20 cellular contexts compared by ENCODE assay signal in genomic region chr6:93474733-93475179, GRCh38. TPM values are rescaled to one million over a fixed set of nuclear protein-coding genes. Genes with fewer than 3 reads are reported as not detected.
DNase-seq lines count a peak whose midpoint lies in the region; ATAC-seq, FAIRE-seq and TF ChIP-seq lines count a peak whose summit lies in the region.
"Had no signal": no experiment of that assay in that cellular context is flagged by ENCODE, and none has a peak within 500 bp of the region (broad histone marks: within the 10 kb centered on the region; RNA-seq: fewer than 3 reads in every experiment).

No MANE protein-coding gene starts in this region.

- no peaks in the 10 kb centered on the region for H3K27me3 ChIP-seq in colonic mucosa
- H3K27me3 ChIP-seq in hepatocyte = no peaks in the 10 kb centered on the region
- H3K27me3 ChIP-seq in muscle layer of duodenum (ENCODE audit: low read depth, low read length) = no peaks in the 10 kb centered on the region
- H3K27me3 ChIP-seq in small intestine (ENCODE audit: control insufficient read depth in 2 of 2, insufficient read depth in 2 of 2, low read length in 2 of 2) = no peaks in the 10 kb centered on the region
- H3K27me3 ChIP-seq: BLaER1 treated with 17β-estradiol and CSF1 and Interleukin-3, amounts not matched to agents 10 nM and 100 nM had no signal

- H3K4me3 ChIP-seq in colonic mucosa = no peak overlapping the region
- no peak overlapping the region for H3K4me3 ChIP-seq in hepatocyte
- H3K4me3 ChIP-seq in muscle layer of duodenum (ENCODE audit: low read depth in 1 of 2, low read length in 2 of 2) = no peak overlapping the region
- no peak overlapping the region for H3K4me3 ChIP-seq in small intestine (ENCODE audit: low read depth in 1 of 2, low read length in 2 of 2)
- H3K4me3 ChIP-seq: BLaER1 treated with 17β-estradiol and CSF1 and Interleukin-3, amounts not matched to agents 10 nM and 100 nM had no signal

- intact Hi-C loops in colonic mucosa (cut with DNase I) = no loop called here

- CTCF ChIA-PET in WTC11 (lab: Charles Lee) = interaction anchor here (1.6 kb wide), 1 partner anchor 51 kb away, joined by 5 read pairs; no protein-coding TSS in a partner anchor

- H3K9me3 Mint-ChIP-seq in HFFc6 = peaks cover 40% of the 10 kb centered on the region
- H3K9me3 Mint-ChIP-seq in WTC11 = no peaks in the 10 kb centered on the region
- H3K9me3 Mint-ChIP-seq: H9 had no signal

- H3K4me3 Mint-ChIP-seq in HFFc6 (no peak overlapping the region), WTC11 (no peak overlapping the region)
- H3K4me3 Mint-ChIP-seq: CD4-positive, CD25-positive, alpha-beta regulatory T cell; H9 had no signal

- H3K27ac ChIP-seq in colonic mucosa (no peak overlapping the region), hepatocyte (no peak overlapping the region), muscle layer of duodenum (ENCODE audit: low read length) (peak overlapping the region; percentile 0), small intestine (ENCODE audit: low read depth in 1 of 2, low read length in 1 of 2) (no peak overlapping the region)
- H3K27ac ChIP-seq: BLaER1 treated with 17β-estradiol and CSF1 and Interleukin-3, amounts not matched to agents 10 nM and 100 nM; HL-60 had no signal

- H3K4me1 Mint-ChIP-seq in HFFc6 (ENCODE audit: low read depth) = no peaks in the 10 kb centered on the region
- H3K4me1 Mint-ChIP-seq in WTC11 = no peaks in the 10 kb centered on the region
- H3K4me1 Mint-ChIP-seq: CD4-positive, CD25-positive, alpha-beta regulatory T cell; H9 had no signal

- H3K9me2 ChIP-seq in hepatocyte (replicated peaks; ENCODE audit: insufficient read depth) = no peaks in the 10 kb centered on the region

- DNase-seq in colonic mucosa (peak; percentile 22), hepatocyte (ENCODE audit: low spot score) (peak; percentile 35), small intestine (peak; percentile 55), HFFc6 (no peak), WTC11 (ENCODE audit: low spot score) (no peak)
- DNase-seq: ACHN; CD4-positive, CD25-positive, alpha-beta regulatory T cell; DMS 273 treated with DMSO at 0.1 percent for 48 hours; DMS79 treated with DMSO at 0.1 percent for 48 hours; EL; GOT3; H9 had no signal

- no peak overlapping the region for H3K9ac ChIP-seq in colonic mucosa (ENCODE audit: low read depth in 2 of 2, low read length in 2 of 2)
- H3K9ac ChIP-seq: BLaER1 treated with 17β-estradiol and CSF1 and Interleukin-3, amounts not matched to agents 10 nM and 100 nM had no signal

- no peaks in the 10 kb centered on the region for H3K9me3 ChIP-seq in colonic mucosa
- no peaks in the 10 kb centered on the region for H3K9me3 ChIP-seq in hepatocyte (ENCODE audit: low read depth)
- no peaks in the 10 kb centered on the region for H3K9me3 ChIP-seq in muscle layer of duodenum (ENCODE audit: control insufficient read depth in 1 of 2, low read length in 2 of 2)
- no peaks in the 10 kb centered on the region for H3K9me3 ChIP-seq in small intestine (ENCODE audit: control insufficient read depth, low read depth)
- H3K9me3 ChIP-seq: BLaER1 treated with 17β-estradiol and CSF1 and Interleukin-3, amounts not matched to agents 10 nM and 100 nM had no signal

- POLR2A ChIA-PET in WTC11 (lab: Charles Lee) = interaction anchor here (1.0 kb wide), 1 partner anchor 55 kb away, joined by 5 read pairs; the partner anchor contains the start of gene EPHA7

- ATAC-seq in GM19395 (IDR thresholded peaks at IDR 0.05; ENCODE audit: unreplicated experiment) (no peak), WTC11 (no peak), HG02763 (IDR thresholded peaks at IDR 0.05; ENCODE audit: unreplicated experiment) (no peak)

- H2AFZ ChIP-seq in hepatocyte = no peak overlapping the region

- H3K27ac Mint-ChIP-seq in HFFc6 (no peak overlapping the region), WTC11 (no peak overlapping the region)
- H3K27ac Mint-ChIP-seq: CD4-positive, CD25-positive, alpha-beta regulatory T cell; H9 had no signal

- 72% methylated on average over 5 of the region's 5 CpGs for WGBS in hepatocyte (ENCODE audit: low lambda C conversion rate, missing lambda C conversion rate)
- 27 to 63% (median 47%) methylated on average over 5 of the region's 5 CpGs for WGBS in small intestine, 3 donors

- no peaks in the 10 kb centered on the region for H3K79me2 ChIP-seq in hepatocyte

- no peak overlapping the region for H3K4me2 ChIP-seq in hepatocyte
- H3K4me2 ChIP-seq: BLaER1 treated with 17β-estradiol and CSF1 and Interleukin-3, amounts not matched to agents 10 nM and 100 nM had no signal

- H3K36me3 Mint-ChIP-seq in HFFc6 (ENCODE audit: low read depth) = peaks cover 5% of the 10 kb centered on the region; the same call in 1 of the 2 replicates
- H3K36me3 Mint-ChIP-seq in WTC11 = no peaks in the 10 kb centered on the region
- H3K36me3 Mint-ChIP-seq: CD4-positive, CD25-positive, alpha-beta regulatory T cell had no signal

- no peaks in the 10 kb centered on the region for H4K20me1 ChIP-seq in hepatocyte (ENCODE audit: insufficient read depth, poor library complexity, severe bottlenecking)
- H4K20me1 ChIP-seq: BLaER1 treated with 17β-estradiol and CSF1 and Interleukin-3, amounts not matched to agents 10 nM and 100 nM had no signal

- TF ChIP-seq CTCF in colonic mucosa (IDR thresholded peaks at IDR 0.05) (no peak), hepatocyte (IDR thresholded peaks at IDR 0.05; ENCODE audit: poor library complexity) (no peak), HFFc6 (IDR thresholded peaks at IDR 0.05) (no peak), WTC11 (IDR thresholded peaks at IDR 0.05) (no peak)

- no peaks in the 10 kb centered on the region for H3K27me3 Mint-ChIP-seq in HFFc6 (ENCODE audit: insufficient read depth)
- H3K27me3 Mint-ChIP-seq in WTC11 (ENCODE audit: low read depth) = no peaks in the 10 kb centered on the region
- H3K27me3 Mint-ChIP-seq: CD4-positive, CD25-positive, alpha-beta regulatory T cell had no signal

- H3K36me3 ChIP-seq in colonic mucosa (no peaks in the 10 kb centered on the region), hepatocyte (replicated peaks; ENCODE audit: insufficient read depth, low read depth) (no peaks in the 10 kb centered on the region), muscle layer of duodenum (ENCODE audit: control insufficient read depth in 1 of 2, insufficient read depth in 2 of 2, low read length in 2 of 2) (no peaks in the 10 kb centered on the region), small intestine (ENCODE audit: control insufficient read depth in 2 of 2, insufficient read depth in 2 of 2, low read length in 2 of 2) (no peaks in the 10 kb centered on the region)
- H3K36me3 ChIP-seq: BLaER1 treated with 17β-estradiol and CSF1 and Interleukin-3, amounts not matched to agents 10 nM and 100 nM had no signal

- no peak for FAIRE-seq in small intestine (lab: Jason Lieb, UNC)
- FAIRE-seq: G401.6, GM12892 had no signal

- H3K4me1 ChIP-seq in colonic mucosa = no peaks in the 10 kb centered on the region
- H3K4me1 ChIP-seq in hepatocyte (ENCODE audit: insufficient read depth) = no peaks in the 10 kb centered on the region
- H3K4me1 ChIP-seq in muscle layer of duodenum (ENCODE audit: control insufficient read depth in 1 of 2, insufficient read depth in 2 of 2, low read length in 2 of 2) = no peaks in the 10 kb centered on the region
- H3K4me1 ChIP-seq in small intestine (ENCODE audit: control insufficient read depth in 2 of 2, insufficient read depth in 1 of 2, low read depth in 1 of 2, low read length in 1 of 2) = no peaks in the 10 kb centered on the region
- H3K4me1 ChIP-seq: BLaER1 treated with 17β-estradiol and CSF1 and Interleukin-3, amounts not matched to agents 10 nM and 100 nM had no signal

TF ChIP-seq in WTC11, 78 proteins besides CTCF, POLR2A, EP300 and RAD21:
- TF ChIP-seq TEAD1 (CRISPR knock-in tag; IDR thresholded peaks at IDR 0.05) (no peak), ZBTB21 (CRISPR knock-in tag; IDR thresholded peaks at IDR 0.05; ENCODE audit: borderline replicate concordance) (no peak), JUN (CRISPR knock-in tag; IDR thresholded peaks at IDR 0.05) (no peak), NFATC4 (CRISPR knock-in tag; IDR thresholded peaks at IDR 0.05) (no peak)

RNA-seq across cellular contexts. Expression of gene EPHA7, which starts 55.4 kb away (rescaled TPM):
- 1 to 10 TPM; 1.3 to 4.4 TPM for total RNA-seq in colonic mucosa
- total RNA-seq in hepatocyte = 19.2 and 20.2 TPM in 2 replicates
- 5.9 and 6.9 TPM in 2 replicates for polyA plus RNA-seq in hepatocyte
- polyA plus RNA-seq in small intestine = 1 to 10 TPM in 1 of 3 donors, under 1 TPM in 1, not detected in 1; 0.27 to 1.1 TPM
- under 1 TPM in 1 of 6 experiments, not detected in 5; 0.03 TPM for total RNA-seq in HFFc6 (2021; fragmentation: NEBNext Ultra II Directional; extraction: Animal tissue kit (Norgen Biotek cat#: 25700))
- 7.4 to 9.6 TPM (median 7.9 TPM) in 3 replicates for total RNA-seq in WTC11 (2021)
- total RNA-seq: A172; CD4-positive, CD25-positive, alpha-beta regulatory T cell had no signal
- polyA plus RNA-seq: CD4-positive, CD25-positive, alpha-beta regulatory T cell had no signal

Comparison
In these comparisons a context has a peak if more than half of its experiments do, and no peak if none do; other contexts are left out.
1. DNase-seq: peak in colonic mucosa (single experiment), hepatocyte (single experiment) and small intestine (single experiment); none in HFFc6 (single experiment) and WTC11 (single experiment).